19 cellular contexts compared by ENCODE assay signal in genomic region chr15:32918481-32919026, GRCh38.
"Had no signal": no experiment of that assay in that cellular context is flagged by ENCODE, and none has a peak within 500 bp of the region (broad histone marks: within the 10 kb centered on the region; RNA-seq: fewer than 3 reads in every experiment).

No MANE protein-coding gene starts in this region.

- ATAC-seq: activated T-helper 17 cell treated with anti-CD3 and anti-CD28 coated beads, Interleukin-2, amount 50 U/mL, for 72 hours; body of pancreas; esophagus mucosa; heart left ventricle; left ventricle myocardium superior had no signal

- H3K4me3 ChIP-seq: adrenal gland, body of pancreas, heart left ventricle, right atrium auricular region, smooth muscle cell, tibial artery had no signal

- H3K27ac ChIP-seq: adrenal gland, body of pancreas, heart left ventricle, right atrium auricular region, tibial artery had no signal

- DNase-seq: activated CD4-positive, alpha-beta T cell treated with anti-CD3 and anti-CD28 coated beads, Interleukin-2, amount 10 ng/mL, durations not matched to agents 7 days and 5 days; activated CD4-positive, CD25-positive, alpha-beta regulatory T cell; activated naive CD4-positive, alpha-beta T cell treated with anti-CD3 and anti-CD28 coated beads, Interleukin-2, amount 10 ng/mL, durations not matched to agents 7 days and 5 days; activated T-cell treated with anti-CD3 and anti-CD28 coated beads for 4 hours; adrenal gland; body of pancreas; heart left ventricle; kidney; left ventricle myocardium superior; T-helper 2 cell; tibial artery had no signal

- H3K27me3 Mint-ChIP-seq: activated naive CD4-positive, alpha-beta T cell treated with anti-CD3 and anti-CD28 coated beads, Interleukin-2, amount 10 ng/mL, durations not matched to agents 7 days and 5 days; activated T-helper 17 cell treated with anti-CD3 and anti-CD28 coated beads, Interleukin-2, amount 50 U/mL, for 72 hours; central memory CD8-positive, alpha-beta T cell had no signal

- H3K4me3 Mint-ChIP-seq: activated CD4-positive, alpha-beta T cell treated with anti-CD3 and anti-CD28 coated beads, Interleukin-2, amount 10 ng/mL, durations not matched to agents 7 days and 5 days; activated naive CD4-positive, alpha-beta T cell treated with anti-CD3 and anti-CD28 coated beads, Interleukin-2, amount 10 ng/mL, durations not matched to agents 7 days and 5 days; activated T-helper 17 cell treated with anti-CD3 and anti-CD28 coated beads, Interleukin-2, amount 50 U/mL, for 72 hours; central memory CD8-positive, alpha-beta T cell had no signal

- H3K9me3 Mint-ChIP-seq: activated CD4-positive, alpha-beta T cell treated with anti-CD3 and anti-CD28 coated beads, Interleukin-2, amount 10 ng/mL, durations not matched to agents 7 days and 5 days; activated naive CD4-positive, alpha-beta T cell treated with anti-CD3 and anti-CD28 coated beads, Interleukin-2, amount 10 ng/mL, durations not matched to agents 7 days and 5 days; activated T-helper 17 cell treated with anti-CD3 and anti-CD28 coated beads, Interleukin-2, amount 50 U/mL, for 72 hours; central memory CD8-positive, alpha-beta T cell had no signal

- H3K4me2 ChIP-seq: smooth muscle cell had no signal

- H3K27me3 ChIP-seq: adrenal gland, body of pancreas, heart left ventricle, right atrium auricular region, tibial artery had no signal

- H3K9me3 ChIP-seq: adrenal gland, body of pancreas, heart left ventricle, right atrium auricular region, tibial artery had no signal

- H3K4me1 Mint-ChIP-seq: activated CD4-positive, alpha-beta T cell treated with anti-CD3 and anti-CD28 coated beads, Interleukin-2, amount 10 ng/mL, durations not matched to agents 7 days and 5 days; activated naive CD4-positive, alpha-beta T cell treated with anti-CD3 and anti-CD28 coated beads, Interleukin-2, amount 10 ng/mL, durations not matched to agents 7 days and 5 days; activated T-helper 17 cell treated with anti-CD3 and anti-CD28 coated beads, Interleukin-2, amount 50 U/mL, for 72 hours; central memory CD8-positive, alpha-beta T cell had no signal

- H3K4me1 ChIP-seq: adrenal gland, body of pancreas, heart left ventricle, right atrium auricular region had no signal

- H3K36me3 Mint-ChIP-seq: activated naive CD4-positive, alpha-beta T cell treated with anti-CD3 and anti-CD28 coated beads, Interleukin-2, amount 10 ng/mL, durations not matched to agents 7 days and 5 days had no signal

- H3K36me3 ChIP-seq: adrenal gland, heart left ventricle, right atrium auricular region, tibial artery had no signal

- H3K27ac Mint-ChIP-seq: activated CD4-positive, alpha-beta T cell treated with anti-CD3 and anti-CD28 coated beads, Interleukin-2, amount 10 ng/mL, durations not matched to agents 7 days and 5 days; activated naive CD4-positive, alpha-beta T cell treated with anti-CD3 and anti-CD28 coated beads, Interleukin-2, amount 10 ng/mL, durations not matched to agents 7 days and 5 days; activated T-helper 17 cell treated with anti-CD3 and anti-CD28 coated beads, Interleukin-2, amount 50 U/mL, for 72 hours had no signal

- FAIRE-seq: endometrium, frontal cortex, kidney, TTC549 had no signal
